ENCODE assay signal across 3 cellular contexts in the genomic region with DNA sequence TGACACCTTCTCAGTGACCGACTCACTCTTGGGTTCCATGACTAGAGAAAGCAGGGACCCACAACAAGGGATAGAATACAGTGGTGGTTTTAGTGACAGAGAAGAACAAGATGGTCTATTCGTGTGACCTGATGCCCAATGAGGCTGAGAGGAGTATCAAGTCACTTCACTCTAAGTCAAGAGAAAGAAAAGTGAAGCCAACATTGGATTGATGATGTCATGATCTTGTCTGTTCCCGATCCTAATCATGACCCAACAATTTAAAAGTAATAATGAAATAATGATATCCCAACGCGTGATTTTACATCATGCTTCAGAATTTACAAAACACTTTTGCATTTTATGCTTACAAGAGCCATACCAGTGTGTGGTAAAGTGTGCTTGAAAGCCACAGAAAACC.
TF ChIP-seq lines count a peak whose summit lies in the region.

No MANE protein-coding gene starts in this region.

TF ChIP-seq in HepG2, 621 proteins besides CTCF, POLR2A, EP300 and RAD21 (continues in another document):
- TF ChIP-seq CREB1 (IDR thresholded peaks at IDR 0.05) (peak; percentile 80), CREB1 (CRISPR knock-in tag; IDR thresholded peaks at IDR 0.05) (no peak), ZBTB20 (CRISPR knock-in tag; IDR thresholded peaks at IDR 0.05; ENCODE audit: borderline replicate concordance, low read depth) (no peak), ZBTB38 (CRISPR knock-in tag; IDR thresholded peaks at IDR 0.05) (no peak), ZNF816 (CRISPR knock-in tag; IDR thresholded peaks at IDR 0.05; ENCODE audit: borderline replicate concordance) (no peak), HMGA1 (CRISPR knock-in tag; conservative IDR thresholded peaks at IDR 0.05) (no peak), GTF3A (CRISPR knock-in tag; conservative IDR thresholded peaks at IDR 0.05) (no peak), ZNF468 (CRISPR knock-in tag; IDR thresholded peaks at IDR 0.05) (no peak), KLF9 (CRISPR knock-in tag; IDR thresholded peaks at IDR 0.05; ENCODE audit: low read depth) (no peak), ATF7 (IDR thresholded peaks at IDR 0.05) (peak; percentile 96), ATF7 (CRISPR knock-in tag; IDR thresholded peaks at IDR 0.05) (no peak)
- TF ChIP-seq, protein P1, sequence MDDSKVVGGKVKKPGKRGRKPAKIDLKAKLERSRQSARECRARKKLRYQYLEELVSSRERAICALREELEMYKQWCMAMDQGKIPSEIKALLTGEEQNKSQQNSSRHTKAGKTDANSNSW (CRISPR knock-in tag; IDR thresholded peaks at IDR 0.05; ENCODE audit: borderline replicate concordance), result no peak
- TF ChIP-seq, protein P2, sequence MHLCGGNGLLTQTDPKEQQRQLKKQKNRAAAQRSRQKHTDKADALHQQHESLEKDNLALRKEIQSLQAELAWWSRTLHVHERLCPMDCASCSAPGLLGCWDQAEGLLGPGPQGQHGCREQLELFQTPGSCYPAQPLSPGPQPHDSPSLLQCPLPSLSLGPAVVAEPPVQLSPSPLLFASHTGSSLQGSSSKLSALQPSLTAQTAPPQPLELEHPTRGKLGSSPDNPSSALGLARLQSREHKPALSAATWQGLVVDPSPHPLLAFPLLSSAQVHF (CRISPR knock-in tag; IDR thresholded peaks at IDR 0.05), result no peak
- TF ChIP-seq, protein P3, sequence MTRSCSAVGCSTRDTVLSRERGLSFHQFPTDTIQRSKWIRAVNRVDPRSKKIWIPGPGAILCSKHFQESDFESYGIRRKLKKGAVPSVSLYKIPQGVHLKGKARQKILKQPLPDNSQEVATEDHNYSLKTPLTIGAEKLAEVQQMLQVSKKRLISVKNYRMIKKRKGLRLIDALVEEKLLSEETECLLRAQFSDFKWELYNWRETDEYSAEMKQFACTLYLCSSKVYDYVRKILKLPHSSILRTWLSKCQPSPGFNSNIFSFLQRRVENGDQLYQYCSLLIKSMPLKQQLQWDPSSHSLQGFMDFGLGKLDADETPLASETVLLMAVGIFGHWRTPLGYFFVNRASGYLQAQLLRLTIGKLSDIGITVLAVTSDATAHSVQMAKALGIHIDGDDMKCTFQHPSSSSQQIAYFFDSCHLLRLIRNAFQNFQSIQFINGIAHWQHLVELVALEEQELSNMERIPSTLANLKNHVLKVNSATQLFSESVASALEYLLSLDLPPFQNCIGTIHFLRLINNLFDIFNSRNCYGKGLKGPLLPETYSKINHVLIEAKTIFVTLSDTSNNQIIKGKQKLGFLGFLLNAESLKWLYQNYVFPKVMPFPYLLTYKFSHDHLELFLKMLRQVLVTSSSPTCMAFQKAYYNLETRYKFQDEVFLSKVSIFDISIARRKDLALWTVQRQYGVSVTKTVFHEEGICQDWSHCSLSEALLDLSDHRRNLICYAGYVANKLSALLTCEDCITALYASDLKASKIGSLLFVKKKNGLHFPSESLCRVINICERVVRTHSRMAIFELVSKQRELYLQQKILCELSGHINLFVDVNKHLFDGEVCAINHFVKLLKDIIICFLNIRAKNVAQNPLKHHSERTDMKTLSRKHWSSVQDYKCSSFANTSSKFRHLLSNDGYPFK (CRISPR knock-in tag; IDR thresholded peaks at IDR 0.05; ENCODE audit: borderline replicate concordance), result no peak

TF ChIP-seq in HEK293, 187 proteins besides CTCF, POLR2A, EP300 and RAD21:
- TF ChIP-seq, protein P4, sequence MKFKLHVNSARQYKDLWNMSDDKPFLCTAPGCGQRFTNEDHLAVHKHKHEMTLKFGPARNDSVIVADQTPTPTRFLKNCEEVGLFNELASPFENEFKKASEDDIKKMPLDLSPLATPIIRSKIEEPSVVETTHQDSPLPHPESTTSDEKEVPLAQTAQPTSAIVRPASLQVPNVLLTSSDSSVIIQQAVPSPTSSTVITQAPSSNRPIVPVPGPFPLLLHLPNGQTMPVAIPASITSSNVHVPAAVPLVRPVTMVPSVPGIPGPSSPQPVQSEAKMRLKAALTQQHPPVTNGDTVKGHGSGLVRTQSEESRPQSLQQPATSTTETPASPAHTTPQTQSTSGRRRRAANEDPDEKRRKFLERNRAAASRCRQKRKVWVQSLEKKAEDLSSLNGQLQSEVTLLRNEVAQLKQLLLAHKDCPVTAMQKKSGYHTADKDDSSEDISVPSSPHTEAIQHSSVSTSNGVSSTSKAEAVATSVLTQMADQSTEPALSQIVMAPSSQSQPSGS (tag by site-specific recombination; IDR thresholded peaks at IDR 0.05; ENCODE audit: low read depth), result 0 out of 2 replicates have a peak, but pooled peaks have one; percentile 29
- no peak for TF ChIP-seq ZNF155 (tag by site-specific recombination; IDR thresholded peaks at IDR 0.05)
TF ChIP-seq in HEK293: peak in this region for 1.

TF ChIP-seq in H1, 55 proteins besides CTCF, POLR2A, EP300 and RAD21:
- TF ChIP-seq, protein P4 (IDR thresholded peaks at IDR 0.05; ENCODE audit: low read length), result no peak
- TF ChIP-seq, protein P5, sequence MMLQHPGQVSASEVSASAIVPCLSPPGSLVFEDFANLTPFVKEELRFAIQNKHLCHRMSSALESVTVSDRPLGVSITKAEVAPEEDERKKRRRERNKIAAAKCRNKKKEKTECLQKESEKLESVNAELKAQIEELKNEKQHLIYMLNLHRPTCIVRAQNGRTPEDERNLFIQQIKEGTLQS (IDR thresholded peaks at IDR 0.05; ENCODE audit: insufficient read depth, low read depth, low read length), result no peak
- TF ChIP-seq YY1 (IDR thresholded peaks at IDR 0.05; ENCODE audit: low read depth, low read length) (no peak), BRCA1 (IDR thresholded peaks at IDR 0.05; ENCODE audit: low read depth, low read length) (no peak), BACH1 (IDR thresholded peaks at IDR 0.05; ENCODE audit: low read length) (no peak), TAF1 (IDR thresholded peaks at IDR 0.05; ENCODE audit: low read depth, low read length) (no peak), CREB1 (IDR thresholded peaks at IDR 0.05) (no peak)
- TF ChIP-seq, protein P6, sequence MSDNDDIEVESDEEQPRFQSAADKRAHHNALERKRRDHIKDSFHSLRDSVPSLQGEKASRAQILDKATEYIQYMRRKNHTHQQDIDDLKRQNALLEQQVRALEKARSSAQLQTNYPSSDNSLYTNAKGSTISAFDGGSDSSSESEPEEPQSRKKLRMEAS (IDR thresholded peaks at IDR 0.05), result no peak
